Comparison of ENCODE assay signal across 8 cellular contexts in genomic region chr2:3651686-3652516, GRCh38. TPM values are rescaled to one million over a fixed set of nuclear protein-coding genes. Genes with fewer than 3 reads are reported as not detected.
DNase-seq lines count a peak whose midpoint lies in the region; ATAC-seq, FAIRE-seq and TF ChIP-seq lines count a peak whose summit lies in the region.

No MANE protein-coding gene starts in this region.

- FAIRE-seq in GM19239 (lab: Jason Lieb, UNC): peak; percentile 79

- DNase-seq in Ammon's horn (ENCODE audit: low spot score): peak; percentile 69
- DNase-seq in GM19239 (ENCODE audit: insufficient read length, low spot score): peak; percentile 76
- peak; percentile 95 for DNase-seq in NCI-H774 (lab: John Stamatoyannopoulos, UW)
- DNase-seq in activated T-helper 9 cell treated with anti-CD3 and anti-CD28 coated beads, Interleukin-2, amount 50 U/mL, for 16 hours (ENCODE audit: low read depth): peak; percentile 33
- DNase-seq in occipital lobe (lab: John Stamatoyannopoulos, UW): peak; percentile 72
- DNase-seq in thoracic aorta (ENCODE audit: low spot score): no peak

- no peaks in the 10 kb centered on the region for H3K9me3 ChIP-seq in gastroesophageal sphincter
- H3K9me3 ChIP-seq in thoracic aorta: no peaks in the 10 kb centered on the region

- H3K4me3 ChIP-seq in gastroesophageal sphincter (peak overlapping the region; percentile 7 to 38), thoracic aorta (peak overlapping the region; percentile 67)

- TF ChIP-seq CTCF in gastroesophageal sphincter (IDR thresholded peaks at IDR 0.05) (no peak), thoracic aorta (IDR thresholded peaks at IDR 0.05) (no peak)

- peaks cover 0 to 19% (median 10%) of the 10 kb centered on the region in 3 donors for H3K4me1 ChIP-seq in gastroesophageal sphincter
- H3K4me1 ChIP-seq in thoracic aorta (ENCODE audit: control insufficient read depth in 1 of 2, low read depth in 2 of 2): peaks cover 0 to 8% of the 10 kb centered on the region in 2 donors

- H3K27me3 ChIP-seq in gastroesophageal sphincter: no peaks in the 10 kb centered on the region
- no peaks in the 10 kb centered on the region for H3K27me3 ChIP-seq in thoracic aorta (replicated peaks; ENCODE audit: insufficient read depth)

- peak overlapping the region; percentile 8 to 81 (median 76) for H3K27ac ChIP-seq in gastroesophageal sphincter
- peak overlapping the region in 1 of 2 donors; percentile 34 for H3K27ac ChIP-seq in thoracic aorta

- TF ChIP-seq EP300 in gastroesophageal sphincter (IDR thresholded peaks at IDR 0.05): no peak

- peak; percentile 86 for ATAC-seq in HG03442 (IDR thresholded peaks at IDR 0.05; ENCODE audit: unreplicated experiment)
- peak; percentile 31 for ATAC-seq in gastroesophageal sphincter
- ATAC-seq in thoracic aorta (ENCODE audit: insufficient number of reproducible peaks, low FRiP score, low read depth): no peak

- H3K36me3 ChIP-seq in gastroesophageal sphincter: no peaks in the 10 kb centered on the region
- no peaks in the 10 kb centered on the region for H3K36me3 ChIP-seq in thoracic aorta

- TF ChIP-seq POLR2A in gastroesophageal sphincter (IDR thresholded peaks at IDR 0.05): no peak

- 44 to 60% methylated on average over 1 to 7 of the region's 42 CpGs for WGBS in gastroesophageal sphincter (ENCODE audit: low coverage in 1 of 2), 2 donors

RNA-seq across cellular contexts. Expression of gene ALLC, which starts 6.1 kb away (rescaled TPM):
- total RNA-seq in gastroesophageal sphincter: not detected
- total RNA-seq in occipital lobe: not detected
- total RNA-seq in thoracic aorta: 1 to 10 TPM in 1 of 2 donors, not detected in 1; 1.1 TPM

RNA-seq across cellular contexts. Expression of gene DCDC2C, which starts 51.5 kb away (rescaled TPM):
- 1 to 10 TPM in 1 of 4 donors, under 1 TPM in 1, not detected in 2; 0.19 to 4.0 TPM for total RNA-seq in gastroesophageal sphincter
- 0.62 TPM for total RNA-seq in occipital lobe
- total RNA-seq in thoracic aorta: 10 to 100 TPM in 1 of 2 donors, 1 to 10 TPM in 1; 6.6 to 13.1 TPM

RNA-seq across cellular contexts. Expression of gene COLEC11, which starts 57.0 kb away (rescaled TPM):
- total RNA-seq in gastroesophageal sphincter (1 to 10 TPM in 3 of 4 donors, under 1 TPM in 1; 0.57 to 5.0 (median 3.1) TPM), occipital lobe (0.78 TPM), thoracic aorta (10 to 100 TPM in 1 of 2 donors, 1 to 10 TPM in 1; 9.4 to 22.5 TPM)
